ENCODE assay signal across 14 cellular contexts in genomic region chr13:30862707-30863106, GRCh38. TPM values are rescaled to one million over a fixed set of nuclear protein-coding genes. Genes with fewer than 3 reads are reported as not detected.
DNase-seq lines count a peak whose midpoint lies in the region; ATAC-seq and TF ChIP-seq lines count a peak whose summit lies in the region.
"Had no signal": no experiment of that assay in that cellular context is flagged by ENCODE, and none has a peak within 500 bp of the region (broad histone marks: within the 10 kb centered on the region; RNA-seq: fewer than 3 reads in every experiment).

No MANE protein-coding gene starts in this region.

- no peak overlapping the region for H3K4me2 ChIP-seq in PC-9

- H3K9me3 ChIP-seq in HUES64 (ENCODE audit: insufficient read depth, low read depth, low read length) (no peaks in the 10 kb centered on the region; the same call in 1 of the 2 replicates), skeletal muscle tissue (ENCODE audit: control insufficient read depth in 3 of 3, low read length in 3 of 3) (no peaks in the 10 kb centered on the region), PC-9 (ENCODE audit: insufficient read depth, low read depth) (no peaks in the 10 kb centered on the region)

- 15% methylated on average over 17 of the region's 17 CpGs for WGBS in HUES64

- TF ChIP-seq CTCF in choroid plexus epithelial cell (conservative IDR thresholded peaks at IDR 0.05; ENCODE audit: low read depth, low read length): peak; percentile 20
- no peak for TF ChIP-seq CTCF in PC-9 (conservative IDR thresholded peaks at IDR 0.05)

- intact Hi-C loops in PC-9 (cut with micrococcal nuclease; ENCODE audit: unreplicated experiment): loop anchor here (10.0 kb wide), 3 partner anchors 288 to 728 kb away; partner anchors contain the start of gene HMGB1

- no peaks in the 10 kb centered on the region for H3F3A ChIP-seq in PC-9 (ENCODE audit: insufficient read depth, low read depth)

- no TSS peak for BruUV-seq in PC-9 (replicated peaks; lab: Mats Ljungman, UMichigan)

- H3K79me2 ChIP-seq in PC-9 (ENCODE audit: low read depth): no peaks in the 10 kb centered on the region

- H3K36me3 ChIP-seq in HUES64 (ENCODE audit: insufficient read depth, low read length): no peaks in the 10 kb centered on the region
- no peaks in the 10 kb centered on the region for H3K36me3 ChIP-seq in skeletal muscle tissue (ENCODE audit: control insufficient read depth in 3 of 3, insufficient read depth in 3 of 3, low read length in 3 of 3)
- H3K36me3 ChIP-seq in PC-9 (ENCODE audit: low read depth): no peaks in the 10 kb centered on the region

- no peak overlapping the region for H2AFZ ChIP-seq in PC-9

- H3K4me1 ChIP-seq in HUES64 (ENCODE audit: insufficient read depth, low read length) (peaks cover 37% of the 10 kb centered on the region), skeletal muscle tissue (ENCODE audit: control insufficient read depth in 3 of 3, insufficient read depth in 3 of 3, low read length in 3 of 3) (peaks cover 24 to 34% (median 28%) of the 10 kb centered on the region in 3 donors), PC-9 (replicated peaks; ENCODE audit: insufficient read depth) (0 out of 2 replicates have a peak, but pooled peaks cover 9% of the 10 kb centered on the region)

- H3K27me3 ChIP-seq in HUES64 (ENCODE audit: insufficient read depth, low read length): peaks cover 11% of the 10 kb centered on the region
- no peaks in the 10 kb centered on the region for H3K27me3 ChIP-seq in skeletal muscle tissue (ENCODE audit: control insufficient read depth in 3 of 3, insufficient read depth in 3 of 3, low read length in 3 of 3)
- H3K27me3 ChIP-seq in PC-9 (ENCODE audit: insufficient read depth, low read depth): no peaks in the 10 kb centered on the region

- no peaks in the 10 kb centered on the region for H4K20me1 ChIP-seq in PC-9 (ENCODE audit: insufficient read depth)

- peak; percentile 49 for DNase-seq in choroid plexus epithelial cell (ENCODE audit: low read depth)
- DNase-seq in mesenteric fat pad (ENCODE audit: low spot score): peak; percentile 89
- DNase-seq in AG08396 (ENCODE audit: low spot score): no peak
- DNase-seq in iPS-NIHi11 (ENCODE audit: low spot score): no peak
- no peak for DNase-seq in PC-9
- DNase-seq: activated naive CD4-positive, alpha-beta T cell treated with anti-CD3 and anti-CD28 coated beads, Interleukin-2, amount 10 ng/mL, durations not matched to agents 7 days and 5 days; NCI-H2227 treated with DMSO at 0.1 percent for 48 hours; stimulated activated CD4-positive, alpha-beta T cell treated with anti-CD3 and anti-CD28 coated beads, Interleukin-4, amount 100 ng/mL, for 4 hours; stimulated activated naive CD8-positive, alpha-beta T cell treated with anti-CD3 and anti-CD28 coated beads, Interleukin-15, amount 100 ng/mL, for 72 hours had no signal

- ATAC-seq in GM19395 (IDR thresholded peaks at IDR 0.05; ENCODE audit: unreplicated experiment): no peak
- ATAC-seq: stimulated activated naive CD8-positive, alpha-beta T cell treated with anti-CD3 and anti-CD28 coated beads, Interleukin-15, amount 100 ng/mL, for 72 hours had no signal

- peak overlapping the region; percentile 56 for H3K4me3 ChIP-seq in HUES64 (ENCODE audit: low read length)
- no peak overlapping the region for H3K4me3 ChIP-seq in choroid plexus epithelial cell (ENCODE audit: low read depth, low read length)
- peak overlapping the region in 2 of 3 donors; percentile 29 to 52 for H3K4me3 ChIP-seq in skeletal muscle tissue (ENCODE audit: low read length in 3 of 3)
- no peak overlapping the region for H3K4me3 ChIP-seq in PC-9

- no peak overlapping the region for H3K9ac ChIP-seq in HUES64 (ENCODE audit: low read depth, low read length)
- peak overlapping the region; percentile 27 to 47 (median 30) for H3K9ac ChIP-seq in skeletal muscle tissue (ENCODE audit: low read depth in 1 of 3, low read length in 3 of 3)

- CTCF ChIA-PET in PC-9 (lab: Charles Lee): no interaction called here

- POLR2A ChIA-PET in PC-9 (lab: Charles Lee; ENCODE audit: unreplicated experiment): no interaction called here

- H3K27ac ChIP-seq in HUES64 (ENCODE audit: low read depth, low read length) (peak overlapping the region; percentile 21; the same call in 1 of the 2 replicates), skeletal muscle tissue (ENCODE audit: low read depth, low read length) (peak overlapping the region; percentile 56), PC-9 (no peak overlapping the region)

- H3K9me2 ChIP-seq in PC-9 (ENCODE audit: insufficient read depth): no peaks in the 10 kb centered on the region

RNA-seq across cellular contexts. Expression of gene MEDAG, which starts 43.4 kb away (rescaled TPM):
- 1.7 TPM for polyA plus RNA-seq in HUES64 (2013, experiment 1 of 2)
- 2.0 TPM for polyA plus RNA-seq in HUES64 (2013, experiment 2 of 2)
- total RNA-seq in mesenteric fat pad (187 TPM), skeletal muscle tissue (11.5 TPM), PC-9 (2021) (not detected in 2 replicates)
- total RNA-seq: MCF 10A had no signal
- polyA plus RNA-seq: CD14-positive monocyte had no signal

Comparison
In these comparisons a context has a peak if more than half of its experiments do, and no peak if none do; other contexts are left out.
1. H3K4me3 ChIP-seq: peak in HUES64 (single experiment) and skeletal muscle tissue (2 of 3); none in choroid plexus epithelial cell (single experiment) and PC-9 (single experiment).
2. DNase-seq: peak in choroid plexus epithelial cell (single experiment) and mesenteric fat pad (single experiment); none in AG08396 (single experiment), iPS-NIHi11 (single experiment) and PC-9 (0 of 2).
3. RNA of gene MEDAG, which starts 43.4 kb away (total RNA-seq): 187 TPM in mesenteric fat pad (single experiment); 11.5 TPM in skeletal muscle tissue (single experiment) and not detected in PC-9; every median in the first group is over 10 times any median in the second.